ENCODE assay signal across 11 cellular contexts in the genomic region with DNA sequence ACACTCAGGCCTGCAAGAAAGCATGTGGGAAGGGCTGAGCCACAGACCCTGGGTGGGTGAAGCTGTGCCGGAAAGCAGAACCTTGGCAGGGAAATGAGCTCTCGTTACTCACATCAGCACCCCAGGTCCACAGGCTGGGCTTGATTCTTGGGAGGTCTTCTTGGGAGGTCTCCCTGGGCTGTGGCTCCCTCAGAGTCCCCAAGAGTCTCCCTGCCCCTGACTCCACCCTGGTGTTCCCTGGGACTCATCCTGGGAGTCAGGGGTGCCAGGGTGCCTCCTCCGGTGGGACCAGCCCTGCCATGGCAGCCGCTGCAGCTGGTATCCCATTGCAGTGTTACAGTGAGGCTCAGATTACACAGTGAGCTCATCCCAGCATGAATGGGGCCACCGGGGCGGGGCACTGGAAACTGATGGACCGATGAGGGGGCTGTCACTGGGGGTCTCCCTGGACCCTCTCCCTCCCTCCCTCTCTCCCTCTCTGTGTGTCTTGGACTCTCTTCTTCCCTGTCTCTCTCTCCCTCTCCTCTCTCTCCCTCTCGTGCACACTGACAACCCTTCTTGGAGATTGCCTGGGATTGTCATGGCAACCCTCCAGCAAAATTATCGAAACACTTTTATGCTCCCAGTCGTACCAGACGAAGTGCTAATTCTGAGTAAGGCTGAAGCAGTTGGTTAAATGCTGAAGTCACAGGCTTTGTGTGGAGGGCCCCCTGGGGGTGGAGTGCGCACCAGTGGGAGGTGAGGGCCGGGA. TPM values are rescaled to one million over a fixed set of nuclear protein-coding genes. Genes with fewer than 3 reads are reported as not detected.
DNase-seq lines count a peak whose midpoint lies in the region; ATAC-seq and TF ChIP-seq lines count a peak whose summit lies in the region.
"Had no signal": no experiment of that assay in that cellular context is flagged by ENCODE, and none has a peak within 500 bp of the region (broad histone marks: within the 10 kb centered on the region; RNA-seq: fewer than 3 reads in every experiment).

No MANE protein-coding gene starts in this region.

- DNase-seq in SHP77 (lab: John Stamatoyannopoulos, UW): peak; percentile 15 to 21
- no peak for DNase-seq in SHP77 treated with DMSO at 0.1 percent for 48 hours (lab: John Stamatoyannopoulos, UW)
- no peak for DNase-seq in PC-3
- DNase-seq in tibial nerve (ENCODE audit: low spot score in 2 of 2): no peak
- no peak for DNase-seq in stimulated activated CD4-positive, alpha-beta T cell treated with anti-CD3 and anti-CD28 coated beads, Interleukin-4, amount 100 ng/mL, for 24 hours
- DNase-seq in activated T-cell treated with anti-CD3 and anti-CD28 coated beads, Interleukin-2, amount 50 U/mL, for 1 hour: no peak
- DNase-seq in HuH-7.5 (ENCODE audit: low spot score): no peak
- DNase-seq: activated naive CD8-positive, alpha-beta T cell treated with anti-CD3 and anti-CD28 coated beads, Interleukin-2, amount 10 ng/mL, durations not matched to agents 7 days and 5 days; NCI-H2081 treated with DMSO at 0.1 percent for 48 hours had no signal

- TF ChIP-seq EP300 in gastroesophageal sphincter (IDR thresholded peaks at IDR 0.05): no peak
- peak in 1 of 2 donors; percentile 12 for TF ChIP-seq EP300 in tibial nerve (IDR thresholded peaks at IDR 0.05)

- CTCF ChIA-PET in PC-3 (lab: Charles Lee): no interaction called here

- H3K4me3 ChIP-seq in PC-3 (ENCODE audit: low read length): no peak overlapping the region
- H3K4me3 ChIP-seq in gastroesophageal sphincter: no peak overlapping the region
- no peak overlapping the region for H3K4me3 ChIP-seq in tibial nerve
- H3K4me3 ChIP-seq: BLaER1 had no signal

- H3F3A ChIP-seq in PC-3 (ENCODE audit: low read length, unreplicated experiment): no peaks in the 10 kb centered on the region

- ATAC-seq in PC-3 (peak; percentile 39; the same call in 1 of the 2 replicates), gastroesophageal sphincter (peak; percentile 11)

- no peak overlapping the region for H3K27ac ChIP-seq in PC-3 (ENCODE audit: low read length)
- no peak overlapping the region for H3K27ac ChIP-seq in gastroesophageal sphincter
- H3K27ac ChIP-seq in tibial nerve: peak overlapping the region in 3 of 4 donors; percentile 26 to 74 (median 61)
- H3K27ac ChIP-seq: BLaER1 had no signal

- H3K9ac ChIP-seq in PC-3 (ENCODE audit: low read length): no peak overlapping the region
- H3K9ac ChIP-seq: BLaER1 had no signal

- BruUV-seq in PC-3 (replicated peaks; lab: Mats Ljungman, UMichigan): no TSS peak

- TF ChIP-seq POLR2A in gastroesophageal sphincter (IDR thresholded peaks at IDR 0.05) (no peak), tibial nerve (IDR thresholded peaks at IDR 0.05) (no peak)

- H3K9me3 ChIP-seq in PC-3 (ENCODE audit: low read length) (no peaks in the 10 kb centered on the region), gastroesophageal sphincter (no peaks in the 10 kb centered on the region), tibial nerve (no peaks in the 10 kb centered on the region)
- H3K9me3 ChIP-seq: BLaER1 had no signal

- H3K27me3 ChIP-seq in PC-3 (ENCODE audit: low read length) (no peaks in the 10 kb centered on the region), gastroesophageal sphincter (peaks cover 19% of the 10 kb centered on the region), tibial nerve (no peaks in the 10 kb centered on the region)
- H3K27me3 ChIP-seq: BLaER1 had no signal

- no peaks in the 10 kb centered on the region for H3K9me2 ChIP-seq in PC-3 (replicated peaks; ENCODE audit: low read length)

- H2AFZ ChIP-seq in PC-3 (ENCODE audit: low read length): no peak overlapping the region

- H3K79me2 ChIP-seq in PC-3 (ENCODE audit: low read length): no peaks in the 10 kb centered on the region

- H4K20me1 ChIP-seq in PC-3 (ENCODE audit: low read length): no peaks in the 10 kb centered on the region
- H4K20me1 ChIP-seq: BLaER1 had no signal

- intact Hi-C loops in PC-3 (cut with micrococcal nuclease): no loop called here

- no peaks in the 10 kb centered on the region for H3K36me3 ChIP-seq in PC-3 (ENCODE audit: low read depth, low read length)
- no peaks in the 10 kb centered on the region for H3K36me3 ChIP-seq in gastroesophageal sphincter
- H3K36me3 ChIP-seq in tibial nerve: no peaks in the 10 kb centered on the region
- H3K36me3 ChIP-seq: BLaER1 had no signal

- H3K4me1 ChIP-seq in PC-3 (ENCODE audit: insufficient read depth, low read length): peaks cover 15% of the 10 kb centered on the region
- peaks cover 0 to 30% (median 3%) of the 10 kb centered on the region in 3 donors for H3K4me1 ChIP-seq in gastroesophageal sphincter
- H3K4me1 ChIP-seq in tibial nerve: peaks cover 0 to 39% (median 5%) of the 10 kb centered on the region in 4 donors

- POLR2A ChIA-PET in PC-3 (lab: Charles Lee; ENCODE audit: unreplicated experiment): interaction anchor here (0.5 kb wide), 1 partner anchor 8 kb away, joined by 3 read pairs; no protein-coding TSS in a partner anchor

- 7 to 15% methylated on average over 3 to 8 of the region's 13 CpGs for WGBS in gastroesophageal sphincter (ENCODE audit: low coverage in 1 of 2), 2 donors
- 9 to 13% methylated on average over 10 to 13 of the region's 13 CpGs for WGBS in tibial nerve, 2 donors

- no peak overlapping the region for H3K4me2 ChIP-seq in PC-3 (ENCODE audit: low read length)
- H3K4me2 ChIP-seq: BLaER1 had no signal

- no peak for TF ChIP-seq CTCF in PC-3 (conservative IDR thresholded peaks at IDR 0.05; ENCODE audit: low read depth, low read length)
- TF ChIP-seq CTCF in gastroesophageal sphincter (IDR thresholded peaks at IDR 0.05): no peak
- no peak for TF ChIP-seq CTCF in tibial nerve (IDR thresholded peaks at IDR 0.05)

RNA-seq across cellular contexts. Expression of gene C11orf96, which starts 8.7 kb away (rescaled TPM):
- total RNA-seq in PC-3 (2014; rRNA removed): 0.69 TPM in 1 of 2 replicates, not detected in the other
- 100 to 1,000 TPM in 1 of 4 donors, 10 to 100 TPM in 3; 47.0 to 723 (median 71.2) TPM for total RNA-seq in gastroesophageal sphincter
- total RNA-seq in tibial nerve: 100 to 1,000 TPM; 127 to 220 (median 157) TPM

RNA-seq across cellular contexts. Expression of gene ALKBH3, which starts 53.2 kb away (rescaled TPM):
- 55.5 and 60.2 TPM in 2 replicates for total RNA-seq in PC-3 (2014; rRNA removed)
- total RNA-seq in gastroesophageal sphincter: 10 to 100 TPM; 24.0 to 41.3 (median 37.1) TPM
- 10 to 100 TPM; 30.4 to 45.0 (median 38.0) TPM for total RNA-seq in tibial nerve

Comparison
In these comparisons a context has a peak if more than half of its experiments do, and no peak if none do; other contexts are left out.
1. DNase-seq: peak in SHP77 (2 of 2); none in SHP77 treated with DMSO at 0.1 percent for 48 hours (single experiment), PC-3 (single experiment), tibial nerve (0 of 2), stimulated activated CD4-positive, alpha-beta T cell treated with anti-CD3 and anti-CD28 coated beads, Interleukin-4, amount 100 ng/mL, for 24 hours (single experiment), activated T-cell treated with anti-CD3 and anti-CD28 coated beads, Interleukin-2, amount 50 U/mL, for 1 hour (single experiment) and HuH-7.5 (single experiment).
2. H3K27ac ChIP-seq: peak in tibial nerve (3 of 4); none in PC-3 (single experiment) and gastroesophageal sphincter (0 of 4).
3. RNA of gene C11orf96, which starts 8.7 kb away (total RNA-seq): 127 to 220 TPM in tibial nerve and 47.0 to 723 TPM in gastroesophageal sphincter; 0.69 TPM in PC-3; every median in the first group is over 10 times any median in the second.